In genomic region chr4:104967034-104967401, GRCh38 we compare ENCODE assay signal across 8 cellular contexts.
DNase-seq lines count a peak whose midpoint lies in the region; ATAC-seq and TF ChIP-seq lines count a peak whose summit lies in the region.

No MANE protein-coding gene starts in this region.

- no peak overlapping the region for H3K27ac ChIP-seq in mesenchymal stem cell (ENCODE audit: low read length, poor library complexity, severe bottlenecking)

- no peak overlapping the region for H3K4me2 ChIP-seq in mesenchymal stem cell (ENCODE audit: low read length, poor library complexity, severe bottlenecking)

- H3K4me1 Mint-ChIP-seq in naive B cell (peaks cover 3 to 12% (median 7%) of the 10 kb centered on the region in 3 donors), progenitor cell of endocrine pancreas (ENCODE audit: low read depth) (peaks cover 1% of the 10 kb centered on the region)

- peak; percentile 19 to 30 for DNase-seq in NOMO-1 (lab: John Stamatoyannopoulos, UW; ENCODE audit: unreplicated experiment in 2 of 2)
- no peak for DNase-seq in NOMO-1 treated with dmso at 0.1 percent for 144 hours (lab: John Stamatoyannopoulos, UW; ENCODE audit: unreplicated experiment)
- DNase-seq in SK-MEL-5 (ENCODE audit: low read depth, low spot score): peak; percentile 2
- no peak for DNase-seq in naive B cell
- DNase-seq in mesenchymal stem cell: no peak
- no peak for DNase-seq in NCI-H2107 treated with DMSO at 0.1 percent for 48 hours (lab: John Stamatoyannopoulos, UW; ENCODE audit: unreplicated experiment)
- DNase-seq in progenitor cell of endocrine pancreas (ENCODE audit: low spot score, unreplicated experiment): no peak

- no peak overlapping the region for H4K91ac ChIP-seq in mesenchymal stem cell (ENCODE audit: low read length)

- no peak overlapping the region for H3K23ac ChIP-seq in mesenchymal stem cell (ENCODE audit: low read length in 2 of 2)

- in situ Hi-C loops in SK-MEL-5 (cut with HindIII; ENCODE audit: low pct_unique_long_range_greater_than_20kb, low sequenced_read_pairs): no loop called here

- H4K8ac ChIP-seq in mesenchymal stem cell (ENCODE audit: low read length): no peak overlapping the region

- peak overlapping the region in 2 of 6 donors; percentile 39 to 73 for H3K27ac Mint-ChIP-seq in naive B cell
- H3K27ac Mint-ChIP-seq in progenitor cell of endocrine pancreas: no peak overlapping the region

- H3K9me3 Mint-ChIP-seq in naive B cell: peaks cover 0 to 5% (median 2%) of the 10 kb centered on the region in 7 donors
- peaks cover 5% of the 10 kb centered on the region for H3K9me3 Mint-ChIP-seq in progenitor cell of endocrine pancreas (ENCODE audit: low read depth)

- TF ChIP-seq CTCF in progenitor cell of endocrine pancreas (IDR thresholded peaks at IDR 0.05; ENCODE audit: unreplicated experiment): no peak

- no peak overlapping the region for H3K4ac ChIP-seq in mesenchymal stem cell (ENCODE audit: low read depth in 1 of 2, low read length in 2 of 2)

- no peak overlapping the region for H2BK12ac ChIP-seq in mesenchymal stem cell (ENCODE audit: low read length in 2 of 2)

- no peak overlapping the region for H3K9ac ChIP-seq in mesenchymal stem cell (ENCODE audit: low read length)

- H3K36me3 ChIP-seq in mesenchymal stem cell (ENCODE audit: control insufficient read depth in 1 of 2, insufficient read depth in 2 of 2, low read depth in 1 of 2, low read length in 2 of 2): no peaks in the 10 kb centered on the region

- no peak overlapping the region for H3K14ac ChIP-seq in mesenchymal stem cell (ENCODE audit: low read length in 2 of 2)

- no peak overlapping the region for H2AFZ ChIP-seq in mesenchymal stem cell (ENCODE audit: low read depth, low read length)

- H2BK15ac ChIP-seq in mesenchymal stem cell (ENCODE audit: low read depth, poor library complexity, severe bottlenecking): no peak overlapping the region

- no peaks in the 10 kb centered on the region for H3K79me1 ChIP-seq in mesenchymal stem cell (replicated peaks; ENCODE audit: low read length, poor library complexity, severe bottlenecking)

- H3K36me3 Mint-ChIP-seq in naive B cell: no peaks in the 10 kb centered on the region
- no peaks in the 10 kb centered on the region for H3K36me3 Mint-ChIP-seq in progenitor cell of endocrine pancreas (ENCODE audit: insufficient read depth)

- H3K18ac ChIP-seq in mesenchymal stem cell (ENCODE audit: low read depth in 1 of 2, low read length in 2 of 2): no peak overlapping the region

- no peaks in the 10 kb centered on the region for H3K27me3 ChIP-seq in mesenchymal stem cell (ENCODE audit: control insufficient read depth in 1 of 2, insufficient read depth in 1 of 2, low read length in 2 of 2)

- H2AK5ac ChIP-seq in mesenchymal stem cell (ENCODE audit: low read length, severe bottlenecking): no peak overlapping the region

- H3K4me3 Mint-ChIP-seq in naive B cell (peak overlapping the region in 5 of 8 donors; percentile 16 to 69 (median 54)), progenitor cell of endocrine pancreas (ENCODE audit: low read depth) (no peak overlapping the region)

- no peaks in the 10 kb centered on the region for H3K4me1 ChIP-seq in mesenchymal stem cell (ENCODE audit: control insufficient read depth, insufficient read depth, low read depth, low read length)

- H3K27me3 Mint-ChIP-seq in naive B cell (peaks cover 0 to 12% (median 6%) of the 10 kb centered on the region in 3 donors), progenitor cell of endocrine pancreas (no peaks in the 10 kb centered on the region)

- 69% methylated on average over 2 of the region's 3 CpGs for WGBS in mesenchymal stem cell

- H3K4me3 ChIP-seq in mesenchymal stem cell (ENCODE audit: insufficient read depth in 1 of 2, low read depth in 1 of 2, low read length in 2 of 2): no peak overlapping the region

- peak; percentile 20 for ATAC-seq in HG03066 (IDR thresholded peaks at IDR 0.05; ENCODE audit: low read depth, unreplicated experiment)
- peak in 1 of 2 donors; percentile 6 for ATAC-seq in naive B cell (ENCODE audit: low read depth in 2 of 2)

- H3K9me3 ChIP-seq in mesenchymal stem cell (ENCODE audit: control insufficient read depth, low read length): peaks cover 3% of the 10 kb centered on the region

- H2BK120ac ChIP-seq in mesenchymal stem cell (ENCODE audit: low read depth, low read length): no peak overlapping the region

- no peak overlapping the region for H2BK5ac ChIP-seq in mesenchymal stem cell (ENCODE audit: low read depth, low read length, poor library complexity, severe bottlenecking)

Comparison
In these comparisons a context has a peak if more than half of its experiments do, and no peak if none do; other contexts are left out.
1. DNase-seq: peak in NOMO-1 (2 of 2) and SK-MEL-5 (single experiment); none in NOMO-1 treated with dmso at 0.1 percent for 144 hours (single experiment), naive B cell (single experiment), mesenchymal stem cell (single experiment), NCI-H2107 treated with DMSO at 0.1 percent for 48 hours (single experiment) and progenitor cell of endocrine pancreas (single experiment).